ENCODE assay signal across 2 cellular contexts in the genomic region with DNA sequence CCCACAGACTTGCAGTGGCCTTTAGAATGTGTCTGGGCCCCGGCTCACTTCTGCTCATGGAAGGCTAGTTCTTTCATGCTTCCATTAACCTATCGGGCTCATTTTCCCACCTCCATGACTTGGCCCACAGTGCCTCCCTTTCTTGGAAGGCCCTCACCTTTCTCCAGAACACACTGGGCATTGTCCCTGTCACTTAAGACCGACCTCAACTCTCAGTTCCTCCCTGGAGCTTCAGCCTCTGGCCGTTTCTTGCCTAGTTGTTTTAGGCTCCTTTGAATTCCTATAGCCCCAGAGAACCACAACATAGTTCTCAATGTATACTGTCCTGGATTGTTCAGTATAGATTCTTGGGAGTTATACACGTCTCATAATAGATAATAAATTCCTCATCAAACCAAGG.
TF ChIP-seq lines count a peak whose summit lies in the region.

No MANE protein-coding gene starts in this region.

TF ChIP-seq in IMR-90, 13 proteins besides CTCF, POLR2A, EP300 and RAD21:
- TF ChIP-seq SMC3 (IDR thresholded peaks at IDR 0.05; ENCODE audit: low read depth, low read length) (no peak), MAZ (IDR thresholded peaks at IDR 0.05; ENCODE audit: borderline replicate concordance, low read depth, low read length) (no peak), CHD1 (IDR thresholded peaks at IDR 0.05; ENCODE audit: low read depth, low read length) (no peak), RCOR1 (IDR thresholded peaks at IDR 0.05; ENCODE audit: insufficient replicate concordance, low read length) (no peak), MAFK (IDR thresholded peaks at IDR 0.05; ENCODE audit: low read depth, low read length) (no peak), FOS (IDR thresholded peaks at IDR 0.05; ENCODE audit: low read depth, low read length) (no peak), MXI1 (IDR thresholded peaks at IDR 0.05; ENCODE audit: borderline replicate concordance, low read depth, low read length) (no peak), NFE2L2 (IDR thresholded peaks at IDR 0.05; ENCODE audit: low read depth, low read length) (no peak)
- TF ChIP-seq, protein P1, sequence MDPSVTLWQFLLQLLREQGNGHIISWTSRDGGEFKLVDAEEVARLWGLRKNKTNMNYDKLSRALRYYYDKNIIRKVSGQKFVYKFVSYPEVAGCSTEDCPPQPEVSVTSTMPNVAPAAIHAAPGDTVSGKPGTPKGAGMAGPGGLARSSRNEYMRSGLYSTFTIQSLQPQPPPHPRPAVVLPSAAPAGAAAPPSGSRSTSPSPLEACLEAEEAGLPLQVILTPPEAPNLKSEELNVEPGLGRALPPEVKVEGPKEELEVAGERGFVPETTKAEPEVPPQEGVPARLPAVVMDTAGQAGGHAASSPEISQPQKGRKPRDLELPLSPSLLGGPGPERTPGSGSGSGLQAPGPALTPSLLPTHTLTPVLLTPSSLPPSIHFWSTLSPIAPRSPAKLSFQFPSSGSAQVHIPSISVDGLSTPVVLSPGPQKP (IDR thresholded peaks at IDR 0.05; ENCODE audit: borderline replicate concordance, low read depth, low read length) = no peak
- TF ChIP-seq, protein P2, sequence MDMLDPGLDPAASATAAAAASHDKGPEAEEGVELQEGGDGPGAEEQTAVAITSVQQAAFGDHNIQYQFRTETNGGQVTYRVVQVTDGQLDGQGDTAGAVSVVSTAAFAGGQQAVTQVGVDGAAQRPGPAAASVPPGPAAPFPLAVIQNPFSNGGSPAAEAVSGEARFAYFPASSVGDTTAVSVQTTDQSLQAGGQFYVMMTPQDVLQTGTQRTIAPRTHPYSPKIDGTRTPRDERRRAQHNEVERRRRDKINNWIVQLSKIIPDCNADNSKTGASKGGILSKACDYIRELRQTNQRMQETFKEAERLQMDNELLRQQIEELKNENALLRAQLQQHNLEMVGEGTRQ (IDR thresholded peaks at IDR 0.05; ENCODE audit: low read depth, low read length) = no peak

TF ChIP-seq in GM12878, 131 proteins besides CTCF, POLR2A, EP300 and RAD21:
- TF ChIP-seq SPI1 (IDR thresholded peaks at IDR 0.05; ENCODE audit: borderline replicate concordance, insufficient read depth, low read depth, low read length) (peak; percentile 78; the same call in 1 of the 2 replicates), EED (IDR thresholded peaks at IDR 0.05; ENCODE audit: low read depth) (0 out of 2 replicates have a peak, but pooled peaks have one; percentile 29)
- TF ChIP-seq, protein P3, sequence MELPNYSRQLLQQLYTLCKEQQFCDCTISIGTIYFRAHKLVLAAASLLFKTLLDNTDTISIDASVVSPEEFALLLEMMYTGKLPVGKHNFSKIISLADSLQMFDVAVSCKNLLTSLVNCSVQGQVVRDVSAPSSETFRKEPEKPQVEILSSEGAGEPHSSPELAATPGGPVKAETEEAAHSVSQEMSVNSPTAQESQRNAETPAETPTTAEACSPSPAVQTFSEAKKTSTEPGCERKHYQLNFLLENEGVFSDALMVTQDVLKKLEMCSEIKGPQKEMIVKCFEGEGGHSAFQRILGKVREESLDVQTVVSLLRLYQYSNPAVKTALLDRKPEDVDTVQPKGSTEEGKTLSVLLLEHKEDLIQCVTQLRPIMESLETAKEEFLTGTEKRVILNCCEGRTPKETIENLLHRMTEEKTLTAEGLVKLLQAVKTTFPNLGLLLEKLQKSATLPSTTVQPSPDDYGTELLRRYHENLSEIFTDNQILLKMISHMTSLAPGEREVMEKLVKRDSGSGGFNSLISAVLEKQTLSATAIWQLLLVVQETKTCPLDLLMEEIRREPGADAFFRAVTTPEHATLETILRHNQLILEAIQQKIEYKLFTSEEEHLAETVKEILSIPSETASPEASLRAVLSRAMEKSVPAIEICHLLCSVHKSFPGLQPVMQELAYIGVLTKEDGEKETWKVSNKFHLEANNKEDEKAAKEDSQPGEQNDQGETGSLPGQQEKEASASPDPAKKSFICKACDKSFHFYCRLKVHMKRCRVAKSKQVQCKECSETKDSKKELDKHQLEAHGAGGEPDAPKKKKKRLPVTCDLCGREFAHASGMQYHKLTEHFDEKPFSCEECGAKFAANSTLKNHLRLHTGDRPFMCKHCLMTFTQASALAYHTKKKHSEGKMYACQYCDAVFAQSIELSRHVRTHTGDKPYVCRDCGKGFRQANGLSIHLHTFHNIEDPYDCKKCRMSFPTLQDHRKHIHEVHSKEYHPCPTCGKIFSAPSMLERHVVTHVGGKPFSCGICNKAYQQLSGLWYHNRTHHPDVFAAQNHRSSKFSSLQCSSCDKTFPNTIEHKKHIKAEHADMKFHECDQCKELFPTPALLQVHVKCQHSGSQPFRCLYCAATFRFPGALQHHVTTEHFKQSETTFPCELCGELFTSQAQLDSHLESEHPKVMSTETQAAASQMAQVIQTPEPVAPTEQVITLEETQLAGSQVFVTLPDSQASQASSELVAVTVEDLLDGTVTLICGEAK (IDR thresholded peaks at IDR 0.05; ENCODE audit: borderline replicate concordance) = no peak
